ENCODE assay signal across 8 cellular contexts in genomic region chr17:38967290-38967738, GRCh38. TPM values are rescaled to one million over a fixed set of nuclear protein-coding genes. Genes with fewer than 3 reads are reported as not detected.
DNase-seq lines count a peak whose midpoint lies in the region; FAIRE-seq and TF ChIP-seq lines count a peak whose summit lies in the region.

FBXO47 (minus strand) TSS chr17:38967403; CDS start chr17:38963025, 4,378 bp downstream.

- FAIRE-seq in D721Med (lab: Jason Lieb, UNC), result no peak

- TF ChIP-seq CTCF in CD14-positive monocyte (IDR thresholded peaks at IDR 0.05) (no peak), D721Med (IDR thresholded peaks at IDR 0.05; ENCODE audit: insufficient read depth, missing control alignments) (no peak)

- peak within 1 kb of the TSS; percentile 75 to 92 (median 87) for H3K27ac Mint-ChIP-seq in CD14-positive monocyte

- peaks cover 0 to 4% (median 0%) of the 10 kb centered on the region in 7 donors for H3K9me3 Mint-ChIP-seq in CD14-positive monocyte

- H3K36me3 Mint-ChIP-seq in CD14-positive monocyte, result no peaks in the 10 kb centered on the region

- intact Hi-C loops in CD14-positive monocyte (cut with micrococcal nuclease), result loop anchor here in 1 of 2 donors (5.0 kb wide), 1 partner anchor 185 kb away; the partner anchor contains the start of gene PLXDC1

- H3K56ac ChIP-seq in mesendoderm (ENCODE audit: low read length), result peak within 1 kb of the TSS; percentile 87

- no peak within 1 kb of the TSS for H3K23ac ChIP-seq in mesendoderm (ENCODE audit: low read length)

- peak within 1 kb of the TSS; percentile 38 for H3K4me2 ChIP-seq in mesendoderm (ENCODE audit: low read length)

- H3K4me3 Mint-ChIP-seq in CD14-positive monocyte, result peak within 1 kb of the TSS; percentile 71 to 77

- no CpG with 5 or more reads among the region's 21 CpGs for WGBS in mesendoderm (ENCODE audit: extremely low coverage, insufficient coverage, low lambda C conversion rate)

- no peak within 1 kb of the TSS for H2BK120ac ChIP-seq in mesendoderm (ENCODE audit: low read depth, low read length)

- peak within 1 kb of the TSS; percentile 90 for H4K8ac ChIP-seq in mesendoderm (ENCODE audit: low read depth, low read length)

- H2BK15ac ChIP-seq in mesendoderm (replicated peaks; ENCODE audit: low read depth), result no peak within 1 kb of the TSS

- no peaks in the 10 kb centered on the region for H3K79me2 ChIP-seq in mesendoderm (ENCODE audit: control insufficient read depth, insufficient read depth, low read length)

- peak within 1 kb of the TSS; percentile 11 for H2AK5ac ChIP-seq in mesendoderm (ENCODE audit: low read length)

- no peaks in the 10 kb centered on the region for H3K27me3 ChIP-seq in mesendoderm (ENCODE audit: insufficient read depth, low read length, poor library complexity)

- no peak within 1 kb of the TSS for H2BK5ac ChIP-seq in mesendoderm (ENCODE audit: low read length)

- H3K27ac ChIP-seq in mesendoderm (ENCODE audit: low read depth, low read length), result no peak within 1 kb of the TSS

- no peak within 1 kb of the TSS for H3K4ac ChIP-seq in mesendoderm (ENCODE audit: low read depth, low read length)

- peaks cover 2% of the 10 kb centered on the region for H3K4me1 ChIP-seq in mesendoderm (ENCODE audit: control insufficient read depth, low read depth, low read length)

- H3K4me1 Mint-ChIP-seq in CD14-positive monocyte, result peaks cover 9% of the 10 kb centered on the region

- H3K18ac ChIP-seq in mesendoderm (ENCODE audit: low read length), result peak within 1 kb of the TSS; percentile 22

- peak; percentile 93 for DNase-seq in CD14-positive monocyte (ENCODE audit: low spot score)
- peak; percentile 20 to 53 for DNase-seq in NCI-H1930 (lab: John Stamatoyannopoulos, UW)
- DNase-seq in activated T-cell treated with anti-CD3 and anti-CD28 coated beads for 48 hours (ENCODE audit: low read depth), result peak; percentile 70
- peak; percentile 36 for DNase-seq in epidermal melanocyte (ENCODE audit: insufficient read length, low spot score)
- DNase-seq in mesendoderm, result peak; percentile 99
- peak; percentile 65 to 80 (median 79) for DNase-seq in stimulated activated CD4-positive, alpha-beta T cell treated with anti-CD3 and anti-CD28 coated beads, TNF-alpha, amount 100 ng/mL, for 48 hours (ENCODE audit: low read depth in 3 of 3)
- DNase-seq in D721Med (ENCODE audit: insufficient read length, low spot score), result no peak
- DNase-seq in cortex of kidney (lab: John Stamatoyannopoulos, UW), result no peak

- H3K36me3 ChIP-seq in mesendoderm (ENCODE audit: control insufficient read depth, insufficient read depth, low read length), result no peaks in the 10 kb centered on the region

- no peaks in the 10 kb centered on the region for H3K79me1 ChIP-seq in mesendoderm (ENCODE audit: low read length)

- H3K4me3 ChIP-seq in mesendoderm (ENCODE audit: low read length), result no peak within 1 kb of the TSS

- peak within 1 kb of the TSS; percentile 65 for H3K9ac ChIP-seq in mesendoderm (ENCODE audit: low read length)

- H4K5ac ChIP-seq in mesendoderm (ENCODE audit: low read length), result peak within 1 kb of the TSS; percentile 21

- H3K27me3 Mint-ChIP-seq in CD14-positive monocyte (ENCODE audit: low read depth in 3 of 3), result peaks cover 0 to 6% (median 0%) of the 10 kb centered on the region in 3 donors

RNA-seq across cellular contexts. Expression of gene FBXO47, which starts in this region (rescaled TPM):
- not detected for polyA plus RNA-seq in CD14-positive monocyte
- 0.03 TPM for polyA plus RNA-seq in mesendoderm (2013, experiment 1 of 2)
- polyA plus RNA-seq in mesendoderm (2013, experiment 2 of 2), result not detected

Comparison
In these comparisons a context has a peak if more than half of its experiments do, and no peak if none do; other contexts are left out.
1. Peak in DNase-seq in CD14-positive monocyte; RNA of the gene not detected or under 1 TPM.
2. DNase-seq: peak in NCI-H1930 (2 of 2), activated T-cell treated with anti-CD3 and anti-CD28 coated beads for 48 hours (single experiment), epidermal melanocyte (single experiment), mesendoderm (single experiment) and stimulated activated CD4-positive, alpha-beta T cell treated with anti-CD3 and anti-CD28 coated beads, TNF-alpha, amount 100 ng/mL, for 48 hours (3 of 3); none in D721Med (single experiment) and cortex of kidney (single experiment).